Comparison of ENCODE assay signal across 8 cellular contexts in the genomic region with DNA sequence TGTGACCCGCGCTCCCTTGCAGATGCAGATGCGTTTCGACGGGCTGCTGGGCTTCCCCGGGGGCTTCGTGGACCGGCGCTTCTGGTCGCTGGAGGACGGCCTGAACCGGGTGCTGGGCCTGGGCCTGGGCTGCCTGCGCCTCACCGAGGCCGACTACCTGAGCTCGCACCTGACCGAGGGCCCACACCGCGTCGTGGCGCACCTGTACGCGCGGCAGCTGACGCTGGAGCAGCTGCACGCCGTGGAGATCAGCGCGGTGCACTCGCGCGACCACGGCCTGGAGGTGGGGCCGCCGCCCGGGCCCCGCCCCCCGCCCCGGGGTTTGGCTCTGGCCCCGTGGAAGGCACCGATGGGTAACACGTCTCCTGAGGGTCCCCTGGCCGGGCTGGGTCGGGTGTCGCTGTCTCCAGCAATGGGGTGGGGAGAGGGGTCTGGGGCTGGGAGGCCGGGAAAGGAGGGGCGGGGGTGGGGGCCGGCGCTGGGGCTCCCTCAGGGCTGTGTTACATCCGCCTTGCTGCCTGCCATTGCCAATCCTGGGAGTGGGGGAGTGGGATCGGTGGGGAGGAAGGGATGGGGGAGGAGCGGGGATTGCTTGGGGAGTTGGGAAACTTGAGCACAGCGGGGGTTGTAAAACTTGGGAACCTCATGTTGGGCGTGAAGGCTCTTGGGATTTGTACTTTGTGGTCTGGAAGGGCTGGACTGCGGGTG. TPM values are rescaled to one million over a fixed set of nuclear protein-coding genes. Genes with fewer than 3 reads are reported as not detected.
DNase-seq lines count a peak whose midpoint lies in the region; ATAC-seq, FAIRE-seq and TF ChIP-seq lines count a peak whose summit lies in the region.

No MANE protein-coding gene starts in this region.

- H3K27ac Mint-ChIP-seq in HFFc6, result peak overlapping the region; percentile 83

- H3K79me2 ChIP-seq in DOHH2 (ENCODE audit: control insufficient read depth, low read length) (peaks cover 16% of the 10 kb centered on the region), GM12878 (ENCODE audit: control insufficient read depth, insufficient read depth, low read length) (peaks cover 11% of the 10 kb centered on the region)

- H3K9me2 ChIP-seq in DOHH2 (replicated peaks; ENCODE audit: control insufficient read depth, low read length), result no peaks in the 10 kb centered on the region

- RAD21 ChIA-PET in GM12878 (lab: Charles Lee; ENCODE audit: unreplicated experiment), result interaction anchor here (1.9 kb wide), 1 partner anchor 40 kb away, joined by 7 read pairs; the partner anchor contains the start of genes ANKS3 and DNAAF8

- SMC1A ChIA-PET in GM12878 (lab: Charles Lee; ENCODE audit: uncharacterized antibody, unreplicated experiment), result no interaction called here

- peak overlapping the region; percentile 69 for H2AFZ ChIP-seq in GM12878 (ENCODE audit: control insufficient read depth, low read depth, low read length)

- peaks cover 16% of the 10 kb centered on the region for H3K4me1 Mint-ChIP-seq in HFFc6 (ENCODE audit: low read depth)

- H3K27me3 Mint-ChIP-seq in HFFc6 (ENCODE audit: insufficient read depth), result peaks cover 9% of the 10 kb centered on the region

- intact Hi-C loops in GM12878 (cut with micrococcal nuclease; ENCODE audit: unreplicated experiment), result loop anchor here (5.0 kb wide), 1 partner anchor 263 kb away; the partner anchor contains the start of gene SEC14L5

- peak overlapping the region; percentile 92 for H3K9ac ChIP-seq in GM12878 (ENCODE audit: control insufficient read depth, insufficient read depth, low read length)

- H3K27ac ChIP-seq in DOHH2 (ENCODE audit: low read depth, low read length) (peak overlapping the region; percentile 25), SJSA1 (peak overlapping the region; percentile 10; the same call in 1 of the 2 replicates), GM12878 (ENCODE audit: control insufficient read depth, insufficient read depth) (peak overlapping the region; percentile 74), iPS DF 6.9 (ENCODE audit: low read length) (no peak overlapping the region), skin epidermis (peak overlapping the region; percentile 62 to 95 (median 86))

- DNase-seq in HFFc6 (peak; percentile 25), SJSA1 (ENCODE audit: low read depth in 1 of 2, low spot score in 2 of 2) (peak; percentile 16 to 46), GM12878 (ENCODE audit: low read depth, low spot score) (no peak), iPS DF 6.9 (ENCODE audit: low read depth, low spot score) (no peak), NCI-H2107 (lab: John Stamatoyannopoulos, UW) (no peak), NCI-H446 treated with DMSO at 0.1 percent for 48 hours (lab: John Stamatoyannopoulos, UW) (no peak)

- TF ChIP-seq CTCF in DOHH2 (IDR thresholded peaks at IDR 0.05; ENCODE audit: low read depth, low read length, poor library complexity, severe bottlenecking) (no peak), HFFc6 (IDR thresholded peaks at IDR 0.05) (no peak), GM12878 (IDR thresholded peaks at IDR 0.05 in 2 of 3, conservative IDR thresholded peaks at IDR 0.05 in 1 of 3; ENCODE audit: control insufficient read depth in 2 of 3, extremely low read depth in 1 of 3, insufficient read depth in 1 of 3, low read depth in 3 of 3, low read length in 3 of 3) (no peak)

- FAIRE-seq in GM12878 (lab: Jason Lieb, UNC), result no peak

- peak; percentile 71 for TF ChIP-seq POLR2A in GM12878 (IDR thresholded peaks at IDR 0.05; ENCODE audit: low read depth, low read length)

- CTCF ChIA-PET in GM12878 (lab: Yijun Ruan, JAX), result interaction anchor here (0.8 to 1.9 kb wide), 3 partner anchors 16 to 105 kb away, joined by 3 to 5 read pairs (median 3); partner anchors contain the start of gene MGRN1

- no peaks in the 10 kb centered on the region for H3F3A ChIP-seq in DOHH2 (ENCODE audit: control insufficient read depth, insufficient read depth)

- H3K27me3 ChIP-seq in DOHH2 (ENCODE audit: control insufficient read depth, low read length), result no peaks in the 10 kb centered on the region
- no peaks in the 10 kb centered on the region for H3K27me3 ChIP-seq in SJSA1 (replicated peaks)
- H3K27me3 ChIP-seq in GM12878 (replicated peaks in 1 of 2; ENCODE audit: control insufficient read depth in 2 of 2, insufficient read depth in 2 of 2, low read length in 1 of 2), result no peaks in the 10 kb centered on the region
- no peaks in the 10 kb centered on the region for H3K27me3 ChIP-seq in iPS DF 6.9 (ENCODE audit: control insufficient read depth, insufficient read depth, low read length)

- H3K9me3 ChIP-seq in DOHH2 (ENCODE audit: control insufficient read depth, insufficient read depth, low read length) (no peaks in the 10 kb centered on the region), SJSA1 (replicated peaks) (no peaks in the 10 kb centered on the region), GM12878 (replicated peaks; ENCODE audit: control insufficient read depth, insufficient read depth, low read length) (no peaks in the 10 kb centered on the region), iPS DF 6.9 (ENCODE audit: control insufficient read depth, insufficient read depth, low read length) (no peaks in the 10 kb centered on the region)

- H3K36me3 Mint-ChIP-seq in HFFc6 (ENCODE audit: low read depth), result no peaks in the 10 kb centered on the region; the same call in 1 of the 2 replicates

- no peak for TF ChIP-seq EP300 in GM12878 (IDR thresholded peaks at IDR 0.05; ENCODE audit: borderline replicate concordance in 1 of 2, control insufficient read depth in 1 of 2, low read depth in 2 of 2, low read length in 2 of 2)

- in situ Hi-C loops in GM12878 (cut with MboI), result no loop called here

- peaks cover 4% of the 10 kb centered on the region; the same call in 1 of the 2 replicates for H4K20me1 ChIP-seq in DOHH2 (ENCODE audit: control insufficient read depth, insufficient read depth, low read depth, low read length)
- no peaks in the 10 kb centered on the region for H4K20me1 ChIP-seq in GM12878 (ENCODE audit: control insufficient read depth, insufficient read depth)

- H3K36me3 ChIP-seq in DOHH2 (ENCODE audit: control insufficient read depth, low read length) (peaks cover 32% of the 10 kb centered on the region), SJSA1 (peaks cover 52% of the 10 kb centered on the region), GM12878 (ENCODE audit: control insufficient read depth in 2 of 2, insufficient read depth in 2 of 2, low read length in 1 of 2) (peaks cover 2 to 26% of the 10 kb centered on the region in 2 experiments; a peak in 3 of 4 replicates), iPS DF 6.9 (ENCODE audit: control insufficient read depth, insufficient read depth, low read length) (peaks cover 25% of the 10 kb centered on the region)

- no peaks in the 10 kb centered on the region for H3K9me3 Mint-ChIP-seq in HFFc6

- H3K4me1 ChIP-seq in DOHH2 (ENCODE audit: control insufficient read depth, low read length), result peaks cover 15% of the 10 kb centered on the region
- H3K4me1 ChIP-seq in SJSA1 (replicated peaks), result peaks cover 14% of the 10 kb centered on the region
- peaks cover 12% of the 10 kb centered on the region for H3K4me1 ChIP-seq in GM12878 (ENCODE audit: control insufficient read depth, insufficient read depth, low read length)
- no peaks in the 10 kb centered on the region; the same call in 1 of the 2 replicates for H3K4me1 ChIP-seq in iPS DF 6.9 (ENCODE audit: control insufficient read depth, insufficient read depth, low read length)

- POLR2A ChIA-PET in GM12878 (lab: Charles Lee), result interaction anchor here (1.0 to 1.3 kb wide), 3 partner anchors 10 to 108 kb away, joined by 3 to 6 read pairs (median 4); partner anchors contain the start of genes ANKS3, DNAAF8 and ROGDI

- BruUV-seq in GM12878 (replicated peaks; lab: Mats Ljungman, UMichigan), result TSS peak; percentile 60

- H3K4me2 ChIP-seq in DOHH2 (ENCODE audit: low read length), result peak overlapping the region; percentile 88
- peak overlapping the region; percentile 64; the same call in 1 of the 2 replicates for H3K4me2 ChIP-seq in GM12878 (ENCODE audit: control insufficient read depth, insufficient read depth)

- peak overlapping the region; percentile 90 for H3K4me3 Mint-ChIP-seq in HFFc6

- ATAC-seq in GM12878, result peak; percentile 60

- H3K4me3 ChIP-seq in DOHH2 (ENCODE audit: low read length), result peak overlapping the region; percentile 80
- H3K4me3 ChIP-seq in SJSA1, result peak overlapping the region; percentile 91
- H3K4me3 ChIP-seq in GM12878, result peak overlapping the region; percentile 94
- peak overlapping the region; percentile 90 for H3K4me3 ChIP-seq in iPS DF 6.9 (ENCODE audit: low read length)
- peak overlapping the region; percentile 70 to 100 (median 87) for H3K4me3 ChIP-seq in skin epidermis

- WGBS in GM12878 (ENCODE audit: insufficient coverage, insufficient replicate concordance, low lambda C conversion rate, missing lambda C conversion rate), result 2% methylated on average over 40 of the region's 55 CpGs
- no CpG with 5 or more reads among the region's 55 CpGs for WGBS in iPS DF 6.9 (ENCODE audit: insufficient coverage, insufficient read length)

- no peak for TF ChIP-seq RAD21 in GM12878 (IDR thresholded peaks at IDR 0.05; ENCODE audit: insufficient read depth, low read depth, low read length)

RNA-seq across cellular contexts. Expression of gene NUDT16L1, which starts 0.7 kb away (rescaled TPM):
- total RNA-seq in HFFc6 (2021; fragmentation: NEBNext Ultra II Directional; extraction: Animal tissue kit (Norgen Biotek cat#: 25700)), result 10 to 100 TPM; 33.2 to 41.8 (median 34.3) TPM
- total RNA-seq in SJSA1 (2014; rRNA removed; shearing (Covaris generic)), result 63.5 and 83.0 TPM in 2 replicates
- 9.6 and 9.7 TPM in 2 replicates for total RNA-seq in GM12878 (2013; cell fraction: nucleolus; rRNA removed)
- total RNA-seq in GM12878 (2014; rRNA removed) (33.8 and 41.4 TPM in 2 replicates), GM12878 (2014; rRNA removed; fragmentation: Illumina TruSeq; extraction: Trizol) (11.5 and 12.6 TPM in 2 replicates), GM12878 (2021) (35.0 and 35.2 TPM in 2 replicates)
- polyA plus RNA-seq in GM12878 (2011; ENCODE audit: low read depth), result 9.6 TPM
- polyA plus RNA-seq in GM12878 (2011; rRNA removed) (12.1 and 22.7 TPM in 2 replicates), GM12878 (2014; fragmentation: Illumina TruSeq; extraction: Trizol) (3.0 and 10.6 TPM in 2 replicates), GM12878 (2014; fragmentation: Nextera tagmentation; extraction: Ambion mirVana) (1 to 10 TPM; 1.4 to 6.4 TPM), GM12878 (2014; rRNA removed) (36.6 and 41.6 TPM in 2 replicates), GM12878 (2016; fragmentation: Nextera tagmentation; extraction: Ambion mirVana) (10 to 100 TPM; 63.7 to 77.7 TPM)
- polyA plus RNA-seq in GM12878 (2011; cell fraction: cytosol; rRNA removed), result 32.8 and 53.2 TPM in 2 replicates
- 35.5 and 49.8 TPM in 2 replicates for polyA plus RNA-seq in GM12878 (2011; cell fraction: nucleus; rRNA removed)
- polyA plus RNA-seq in GM12878 (2012), result 22.2 and 24.6 TPM in 2 replicates
- polyA minus RNA-seq in GM12878 (2011; rRNA and poly(A)+ RNA removed), result 5.6 and 10.0 TPM in 2 replicates
- 3.9 and 5.0 TPM in 2 replicates for polyA minus RNA-seq in GM12878 (2011; cell fraction: cytosol; rRNA and poly(A)+ RNA removed)
- polyA minus RNA-seq in GM12878 (2011; cell fraction: nucleus; rRNA and poly(A)+ RNA removed), result 8.0 and 11.6 TPM in 2 replicates

RNA-seq across cellular contexts. Expression of gene ANKS3, which starts 40.0 kb away (rescaled TPM):
- 10 to 100 TPM; 16.7 to 23.1 (median 19.7) TPM for total RNA-seq in HFFc6 (2021; fragmentation: NEBNext Ultra II Directional; extraction: Animal tissue kit (Norgen Biotek cat#: 25700))
- total RNA-seq in SJSA1 (2014; rRNA removed; shearing (Covaris generic)), result 20.9 and 21.9 TPM in 2 replicates
- 76.7 and 79.0 TPM in 2 replicates for total RNA-seq in GM12878 (2013; cell fraction: nucleolus; rRNA removed)
- 11.2 and 14.2 TPM in 2 replicates for total RNA-seq in GM12878 (2014; rRNA removed)
- 6.7 and 8.2 TPM in 2 replicates for total RNA-seq in GM12878 (2014; rRNA removed; fragmentation: Illumina TruSeq; extraction: Trizol)
- total RNA-seq in GM12878 (2021), result 12.9 and 13.4 TPM in 2 replicates
- polyA plus RNA-seq in GM12878 (2011; ENCODE audit: low read depth), result 3.7 TPM
- polyA plus RNA-seq in GM12878 (2011; rRNA removed), result 7.0 and 9.1 TPM in 2 replicates
- 5.9 and 10.5 TPM in 2 replicates for polyA plus RNA-seq in GM12878 (2011; cell fraction: cytosol; rRNA removed)
- 41.4 and 52.5 TPM in 2 replicates for polyA plus RNA-seq in GM12878 (2011; cell fraction: nucleus; rRNA removed)
- polyA plus RNA-seq in GM12878 (2012), result 7.3 and 7.7 TPM in 2 replicates
- polyA plus RNA-seq in GM12878 (2014; fragmentation: Illumina TruSeq; extraction: Trizol), result 4.3 and 5.0 TPM in 2 replicates
- polyA plus RNA-seq in GM12878 (2014; fragmentation: Nextera tagmentation; extraction: Ambion mirVana), result under 1 TPM; 0.29 to 0.52 TPM
- polyA plus RNA-seq in GM12878 (2014; rRNA removed), result 12.2 and 15.4 TPM in 2 replicates
- 1 to 10 TPM; 7.7 to 8.8 TPM for polyA plus RNA-seq in GM12878 (2016; fragmentation: Nextera tagmentation; extraction: Ambion mirVana)
- 16.3 and 18.0 TPM in 2 replicates for polyA minus RNA-seq in GM12878 (2011; rRNA and poly(A)+ RNA removed)
- 4.5 and 9.0 TPM in 2 replicates for polyA minus RNA-seq in GM12878 (2011; cell fraction: cytosol; rRNA and poly(A)+ RNA removed)
- polyA minus RNA-seq in GM12878 (2011; cell fraction: nucleus; rRNA and poly(A)+ RNA removed), result 10.6 and 23.4 TPM in 2 replicates

RNA-seq across cellular contexts. Expression of gene DNAAF8, which starts 40.2 kb away (rescaled TPM):
- 1 to 10 TPM; 1.1 to 2.8 (median 1.6) TPM for total RNA-seq in HFFc6 (2021; fragmentation: NEBNext Ultra II Directional; extraction: Animal tissue kit (Norgen Biotek cat#: 25700))
- total RNA-seq in SJSA1 (2014; rRNA removed; shearing (Covaris generic)), result 0.38 and 1.1 TPM in 2 replicates
- total RNA-seq in GM12878 (2013; cell fraction: nucleolus; rRNA removed), result not detected in 2 replicates
- 0.22 and 0.56 TPM in 2 replicates for total RNA-seq in GM12878 (2014; rRNA removed)
- total RNA-seq in GM12878 (2014; rRNA removed; fragmentation: Illumina TruSeq; extraction: Trizol), result 0.09 and 0.22 TPM in 2 replicates
- total RNA-seq in GM12878 (2021), result 0.21 and 0.36 TPM in 2 replicates
- polyA plus RNA-seq in GM12878 (2011; ENCODE audit: low read depth), result 0.39 TPM
- polyA plus RNA-seq in GM12878 (2011; rRNA removed), result 0.03 and 0.22 TPM in 2 replicates
- 0.24 and 0.30 TPM in 2 replicates for polyA plus RNA-seq in GM12878 (2011; cell fraction: cytosol; rRNA removed)
- polyA plus RNA-seq in GM12878 (2011; cell fraction: nucleus; rRNA removed), result 0.31 and 0.37 TPM in 2 replicates
- 0.31 and 0.51 TPM in 2 replicates for polyA plus RNA-seq in GM12878 (2012)
- polyA plus RNA-seq in GM12878 (2014; fragmentation: Illumina TruSeq; extraction: Trizol), result 0.01 TPM in 1 of 2 replicates, not detected in the other
- not detected for polyA plus RNA-seq in GM12878 (2014; fragmentation: Nextera tagmentation; extraction: Ambion mirVana)
- 0.13 and 0.16 TPM in 2 replicates for polyA plus RNA-seq in GM12878 (2014; rRNA removed)
- polyA plus RNA-seq in GM12878 (2016; fragmentation: Nextera tagmentation; extraction: Ambion mirVana), result under 1 TPM; 0.21 to 0.78 TPM
- 0.07 and 0.57 TPM in 2 replicates for polyA minus RNA-seq in GM12878 (2011; rRNA and poly(A)+ RNA removed)
- polyA minus RNA-seq in GM12878 (2011; cell fraction: cytosol; rRNA and poly(A)+ RNA removed), result not detected in 2 replicates
- not detected in 2 replicates for polyA minus RNA-seq in GM12878 (2011; cell fraction: nucleus; rRNA and poly(A)+ RNA removed)

Comparison
In these comparisons a context has a peak if more than half of its experiments do, and no peak if none do; other contexts are left out.
1. DNase-seq: peak in HFFc6 (single experiment) and SJSA1 (2 of 2); none in GM12878 (single experiment), iPS DF 6.9 (single experiment), NCI-H2107 (single experiment) and NCI-H446 treated with DMSO at 0.1 percent for 48 hours (single experiment).
2. Peak in every context shown above with its lines, with median percentiles within 50 percentile points of each other: H3K4me3 ChIP-seq.